ENCODE assay signal across 8 cellular contexts in the genomic region with DNA sequence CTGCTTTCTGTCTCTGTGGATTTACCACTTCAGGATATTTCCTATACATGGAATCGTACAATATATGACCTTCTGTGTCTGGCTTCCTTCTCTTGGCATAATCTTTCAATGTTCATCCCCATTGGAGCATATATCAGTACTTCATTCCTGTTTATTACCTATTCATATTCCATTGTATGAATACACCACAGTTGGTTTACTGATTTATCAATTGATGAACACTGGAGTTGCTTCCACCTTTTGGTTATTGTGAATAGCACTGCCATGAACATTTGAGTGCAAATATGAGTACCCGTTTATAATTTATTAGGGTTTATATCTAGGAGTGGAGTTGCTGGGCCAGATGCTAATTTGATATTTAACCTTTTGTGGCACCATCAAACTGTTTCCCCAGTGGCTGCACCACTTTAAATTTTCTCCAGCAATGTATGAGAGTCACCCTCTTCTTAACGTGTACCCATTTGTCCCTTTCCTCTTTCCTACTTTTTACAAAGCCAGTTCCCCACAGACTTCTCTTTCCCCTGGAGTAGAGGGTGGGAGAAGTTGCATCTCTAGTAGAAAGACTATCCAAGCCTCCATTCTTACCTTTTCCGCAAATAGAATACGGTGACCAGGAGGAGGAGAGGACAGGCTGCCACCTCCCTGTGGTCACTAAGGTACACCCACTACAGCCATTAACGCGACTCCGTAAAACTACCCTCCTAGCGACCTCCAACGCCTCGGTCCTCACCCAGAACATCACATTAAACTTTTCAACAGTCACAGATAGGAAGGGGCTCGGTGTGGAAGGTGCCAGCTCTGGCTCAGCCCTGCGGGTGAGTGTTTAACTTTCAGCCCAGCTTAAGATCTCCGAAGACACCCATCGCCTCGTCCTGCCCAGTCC. TPM values are rescaled to one million over a fixed set of nuclear protein-coding genes. Genes with fewer than 3 reads are reported as not detected.
DNase-seq lines count a peak whose midpoint lies in the region; ATAC-seq and TF ChIP-seq lines count a peak whose summit lies in the region.

No MANE protein-coding gene starts in this region.

- peak overlapping the region; percentile 56 for H3K4me3 ChIP-seq in HAP-1
- peak overlapping the region; percentile 37 for H3K4me3 ChIP-seq in brain microvascular endothelial cell (ENCODE audit: low read depth, low read length)
- H3K4me3 ChIP-seq in mesodermal cell (ENCODE audit: extremely low read depth, insufficient read depth, low read length, poor library complexity, severe bottlenecking), result peak overlapping the region; percentile 64

- H3K27ac ChIP-seq in 22Rv1 (peak overlapping the region; percentile 100), brain microvascular endothelial cell (peak overlapping the region; percentile 100), mesodermal cell (ENCODE audit: low read depth, low read length, severe bottlenecking) (peak overlapping the region; percentile 100)

- no peaks in the 10 kb centered on the region for H3K27me3 ChIP-seq in HAP-1 (ENCODE audit: low read depth)
- H3K27me3 ChIP-seq in brain microvascular endothelial cell (replicated peaks), result no peaks in the 10 kb centered on the region

- H3K36me3 ChIP-seq in HAP-1 (replicated peaks) (no peaks in the 10 kb centered on the region; the same call in 1 of the 2 replicates), brain microvascular endothelial cell (replicated peaks) (no peaks in the 10 kb centered on the region), mesodermal cell (ENCODE audit: control insufficient read depth, insufficient read depth, low read length) (peaks cover 3% of the 10 kb centered on the region)

- TF ChIP-seq CTCF in 22Rv1 (IDR thresholded peaks at IDR 0.05), result no peak
- no peak for TF ChIP-seq CTCF in brain microvascular endothelial cell (IDR thresholded peaks at IDR 0.05; ENCODE audit: low read depth, low read length, missing control alignments)
- TF ChIP-seq CTCF in GM20000 (IDR thresholded peaks at IDR 0.05; ENCODE audit: extremely low read depth, missing control alignments), result no peak

- in situ Hi-C loops in HAP-1 (cut with MboI; ENCODE audit: low sequenced_read_pairs), result no loop called here
- in situ Hi-C loops in brain microvascular endothelial cell (cut with HindIII; ENCODE audit: low pct_ligation_motif_present, low sequenced_read_pairs), result no loop called here

- H3K9me3 ChIP-seq in HAP-1 (no peaks in the 10 kb centered on the region), mesodermal cell (ENCODE audit: control insufficient read depth, low read length) (no peaks in the 10 kb centered on the region)

- H3K4me1 ChIP-seq in HAP-1, result peaks cover 31% of the 10 kb centered on the region
- H3K4me1 ChIP-seq in mesodermal cell (ENCODE audit: control insufficient read depth, insufficient read depth, low read length, poor library complexity, severe bottlenecking), result peaks cover 35% of the 10 kb centered on the region

- 9 to 25% methylated on average over 6 to 11 of the region's 16 CpGs for WGBS in mesodermal cell (ENCODE audit: insufficient coverage in 2 of 2), 2 experiments

- no peak for DNase-seq in HAP-1 (ENCODE audit: low spot score in 2 of 2)
- DNase-seq in brain microvascular endothelial cell, result no peak
- no peak for DNase-seq in NCI-H1417 (lab: John Stamatoyannopoulos, UW)
- no peak for DNase-seq in GM20000 (ENCODE audit: low spot score)
- DNase-seq in central memory CD4-positive, alpha-beta T cell, result no peak

- ATAC-seq in HG02623 (IDR thresholded peaks at IDR 0.05; ENCODE audit: unreplicated experiment), result no peak

RNA-seq across cellular contexts. Expression of a gene that starts 25.6 kb away (rescaled TPM):
- polyA plus RNA-seq in mesodermal cell (2013, experiment 1 of 2), result 627 TPM
- 566 TPM for polyA plus RNA-seq in mesodermal cell (2013, experiment 2 of 2)

RNA-seq across cellular contexts. Expression of a gene that starts 42.6 kb away (rescaled TPM):
- not detected for polyA plus RNA-seq in mesodermal cell (2013, experiment 1 of 2)
- polyA plus RNA-seq in mesodermal cell (2013, experiment 2 of 2), result not detected
